8 cellular contexts compared by ENCODE assay signal in genomic region chr11:65386307-65387081, GRCh38. TPM values are rescaled to one million over a fixed set of nuclear protein-coding genes. Genes with fewer than 3 reads are reported as not detected.
DNase-seq lines count a peak whose midpoint lies in the region; ATAC-seq, FAIRE-seq and TF ChIP-seq lines count a peak whose summit lies in the region.

TSS of gene FRMD8 (plus strand) at chr11:65386637. CDS start at chr11:65387037, 400 bp downstream.

- H3K4me3 ChIP-seq in HUES48 (ENCODE audit: low read depth, low read length) (peak within 1 kb of the TSS; percentile 76), OCI-LY3 (ENCODE audit: low read length) (peak within 1 kb of the TSS; percentile 85), endothelial cell of umbilical vein (replicated peaks in 1 of 3; ENCODE audit: insufficient read depth in 1 of 3, low read depth in 1 of 3, low read length in 3 of 3) (peak within 1 kb of the TSS; percentile 57 to 81 (median 63))

- peaks cover 7% of the 10 kb centered on the region; the same call in 1 of the 2 replicates for H3K36me3 ChIP-seq in HUES48 (ENCODE audit: control insufficient read depth, insufficient read depth, low read length)
- H3K36me3 ChIP-seq in OCI-LY3 (replicated peaks; ENCODE audit: low read depth, low read length) = peaks cover 4% of the 10 kb centered on the region
- H3K36me3 ChIP-seq in endothelial cell of umbilical vein (ENCODE audit: control insufficient read depth in 2 of 2, extremely low read depth in 1 of 2, insufficient read depth in 2 of 2, low read length in 2 of 2) = no peaks in the 10 kb centered on the region

- POLR2A ChIA-PET in endothelial cell of umbilical vein (lab: Charles Lee) = interaction anchor here (0.8 to 1.4 kb wide), 3 partner anchors 33 to 112 kb away, joined by 3 to 4 read pairs (median 3); partner anchors contain the start of gene MALAT1

- peak; percentile 73 for FAIRE-seq in endothelial cell of umbilical vein (lab: Jason Lieb, UNC)

- H3K9ac ChIP-seq in HUES48 (ENCODE audit: low read depth, low read length) = peak within 1 kb of the TSS; percentile 28; the same call in 1 of the 2 replicates
- H3K9ac ChIP-seq in OCI-LY3 (ENCODE audit: low read length) = peak within 1 kb of the TSS; percentile 81
- H3K9ac ChIP-seq in endothelial cell of umbilical vein (replicated peaks; ENCODE audit: extremely low read depth, insufficient read depth, low read length) = peak within 1 kb of the TSS; percentile 63

- H3K27ac ChIP-seq in HUES48 (ENCODE audit: low read depth, low read length) (peak within 1 kb of the TSS; percentile 14), OCI-LY3 (ENCODE audit: low read length) (peak within 1 kb of the TSS; percentile 54), endothelial cell of umbilical vein (ENCODE audit: insufficient read depth, low read depth, low read length) (peak within 1 kb of the TSS; percentile 94)

- TF ChIP-seq POLR2A in GM15510 (IDR thresholded peaks at IDR 0.05; ENCODE audit: borderline replicate concordance, extremely low read depth, insufficient read length) (peak; percentile 84), endothelial cell of umbilical vein (IDR thresholded peaks at IDR 0.05; ENCODE audit: low read depth, low read length) (peak; percentile 94)

- H2AFZ ChIP-seq in OCI-LY3 (ENCODE audit: low read depth, low read length) (peak within 1 kb of the TSS; percentile 85), endothelial cell of umbilical vein (ENCODE audit: low read depth, low read length) (peak within 1 kb of the TSS; percentile 90)

- H3K79me2 ChIP-seq in OCI-LY3 (ENCODE audit: low read length) (peaks cover 4% of the 10 kb centered on the region), endothelial cell of umbilical vein (ENCODE audit: control insufficient read depth, insufficient read depth, low read length) (peaks cover 47% of the 10 kb centered on the region)

- ATAC-seq in HG03457 (IDR thresholded peaks at IDR 0.05; ENCODE audit: unreplicated experiment) = no peak

- TSS peak; percentile 39 for BruUV-seq in endothelial cell of umbilical vein (replicated peaks; lab: Mats Ljungman, UMichigan)

- no peak for TF ChIP-seq CTCF in OCI-LY3 (IDR thresholded peaks at IDR 0.05; ENCODE audit: low read depth, low read length)
- TF ChIP-seq CTCF in endothelial cell of umbilical vein (IDR thresholded peaks at IDR 0.05; ENCODE audit: extremely low read depth in 1 of 2, insufficient read depth in 1 of 2, low read depth in 1 of 2, low read length in 2 of 2) = no peak

- intact Hi-C loops in endothelial cell of umbilical vein (cut with micrococcal nuclease) = no loop called here

- no peaks in the 10 kb centered on the region for H3K9me3 ChIP-seq in HUES48 (ENCODE audit: control insufficient read depth, insufficient read depth, low read length)
- H3K9me3 ChIP-seq in OCI-LY3 (ENCODE audit: insufficient read depth, low read length) = no peaks in the 10 kb centered on the region
- H3K9me3 ChIP-seq in endothelial cell of umbilical vein (replicated peaks; ENCODE audit: control insufficient read depth, insufficient read depth, low read length) = no peaks in the 10 kb centered on the region

- CTCF ChIA-PET in endothelial cell of umbilical vein (lab: Charles Lee) = interaction anchor here (0.7 to 1.2 kb wide), 2 partner anchors 17 to 85 kb away, joined by 3 read pairs; no protein-coding TSS in a partner anchor

- peak within 1 kb of the TSS; percentile 92 for H3K4me2 ChIP-seq in OCI-LY3 (ENCODE audit: low read length)
- peak within 1 kb of the TSS; percentile 87 for H3K4me2 ChIP-seq in endothelial cell of umbilical vein (ENCODE audit: insufficient read depth, low read length)

- H3K4me1 ChIP-seq in HUES48 (ENCODE audit: control insufficient read depth, insufficient read depth, low read length) = peaks cover 19% of the 10 kb centered on the region
- H3K4me1 ChIP-seq in OCI-LY3 (ENCODE audit: low read length) = peaks cover 40% of the 10 kb centered on the region
- peaks cover 79% of the 10 kb centered on the region for H3K4me1 ChIP-seq in endothelial cell of umbilical vein (ENCODE audit: control insufficient read depth, extremely low read depth, insufficient read depth, low read length)

- dilution Hi-C loops in endothelial cell of umbilical vein (cut with MboI; ENCODE audit: extremely low pct_ligation_motif_present, low sequenced_read_pairs) = no loop called here

- DNase-seq in activated T-cell treated with anti-CD3 and anti-CD28 coated beads for 1 hour (ENCODE audit: low read depth) = peak; percentile 88
- DNase-seq in endothelial cell of umbilical vein (ENCODE audit: low read depth, low spot score) = peak; percentile 85
- DNase-seq in midbrain (lab: John Stamatoyannopoulos, UW) = peak; percentile 89
- DNase-seq in stimulated activated CD8-positive, alpha-beta memory T cell treated with anti-CD3 and anti-CD28 coated beads, Interleukin-15, amount 100 ng/mL, for 4 hours (ENCODE audit: low read depth in 2 of 2) = peak; percentile 70 to 81

- H4K20me1 ChIP-seq in OCI-LY3 (ENCODE audit: insufficient read depth, low read length) (no peaks in the 10 kb centered on the region), endothelial cell of umbilical vein (replicated peaks; ENCODE audit: control insufficient read depth, extremely low read depth, insufficient read depth, low read length) (no peaks in the 10 kb centered on the region)

- H3K27me3 ChIP-seq in HUES48 (ENCODE audit: control insufficient read depth, insufficient read depth, low read length) = no peaks in the 10 kb centered on the region
- H3K27me3 ChIP-seq in OCI-LY3 (ENCODE audit: low read depth, low read length) = no peaks in the 10 kb centered on the region
- no peaks in the 10 kb centered on the region for H3K27me3 ChIP-seq in endothelial cell of umbilical vein (ENCODE audit: control insufficient read depth in 2 of 2, insufficient read depth in 2 of 2, low read length in 2 of 2)

- no peaks in the 10 kb centered on the region for H3K9me1 ChIP-seq in endothelial cell of umbilical vein (replicated peaks; ENCODE audit: control insufficient read depth, extremely low read depth, insufficient read depth, low read length)

TF ChIP-seq in endothelial cell of umbilical vein, 7 proteins besides CTCF, POLR2A, EP300 and RAD21:
- no peak for TF ChIP-seq FOS (IDR thresholded peaks at IDR 0.05; ENCODE audit: borderline replicate concordance, insufficient read depth, low read length)
- peak; percentile 50 for TF ChIP-seq MAX (IDR thresholded peaks at IDR 0.05; ENCODE audit: insufficient read depth, insufficient read length)
- peak; percentile 94 for TF ChIP-seq POLR2AphosphoS5 (IDR thresholded peaks at IDR 0.05; ENCODE audit: insufficient read depth, low read depth, low read length)
TF ChIP-seq in endothelial cell of umbilical vein: peak in this region for 2.

RNA-seq across cellular contexts. Expression of gene FRMD8, which starts in this region (rescaled TPM):
- total RNA-seq in endothelial cell of umbilical vein = 53.9 and 57.7 TPM in 2 replicates
- polyA plus RNA-seq in endothelial cell of umbilical vein = 36.4 and 45.3 TPM in 2 replicates
- polyA plus RNA-seq in endothelial cell of umbilical vein (2011; cell fraction: cytosol; rRNA removed) = 24.9 and 33.1 TPM in 2 replicates
- 38.1 and 42.6 TPM in 2 replicates for polyA plus RNA-seq in endothelial cell of umbilical vein (2011; cell fraction: nucleus; rRNA removed)
- polyA plus RNA-seq in endothelial cell of umbilical vein (2012) = 24.3 and 29.2 TPM in 2 replicates
- polyA minus RNA-seq in endothelial cell of umbilical vein = 34.9 and 44.0 TPM in 2 replicates
- 16.4 TPM for polyA minus RNA-seq in endothelial cell of umbilical vein (2011; cell fraction: cytosol; rRNA and poly(A)+ RNA removed)
- polyA minus RNA-seq in endothelial cell of umbilical vein (2011; cell fraction: nucleus; rRNA and poly(A)+ RNA removed) = 22.2 and 24.7 TPM in 2 replicates

Comparison
In these comparisons a context has a peak if more than half of its experiments do, and no peak if none do; other contexts are left out.
1. H3K27ac ChIP-seq: peak in every context shown above with its lines; median percentile 94 in endothelial cell of umbilical vein; 54 in OCI-LY3; 14 in HUES48.
2. H3K9ac ChIP-seq: peak in every context shown above with its lines; median percentile 81 in OCI-LY3; 63 in endothelial cell of umbilical vein; 28 in HUES48.